ENCODE assay signal across 31 cellular contexts in the genomic region with DNA sequence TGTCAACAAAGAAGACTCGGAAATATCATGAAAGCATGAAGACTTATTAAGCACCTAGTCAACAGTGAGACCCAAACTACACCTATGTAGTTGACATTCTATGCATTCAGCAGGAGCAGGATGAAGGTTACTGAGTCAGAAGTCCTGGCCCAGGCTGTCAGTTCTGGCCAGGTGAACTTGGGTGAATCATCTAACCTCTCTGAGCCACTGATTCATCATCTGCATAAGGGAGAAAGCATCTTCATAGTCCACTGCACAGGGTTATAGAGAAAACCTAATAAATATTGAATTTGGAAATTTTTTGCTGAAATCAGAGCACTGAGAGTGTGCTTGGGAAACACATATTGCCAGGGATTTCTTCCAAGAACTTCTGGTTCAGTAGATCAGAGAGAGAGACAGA.
DNase-seq lines count a peak whose midpoint lies in the region; ATAC-seq and TF ChIP-seq lines count a peak whose summit lies in the region.
"Had no signal": no experiment of that assay in that cellular context is flagged by ENCODE, and none has a peak within 500 bp of the region (broad histone marks: within the 10 kb centered on the region; RNA-seq: fewer than 3 reads in every experiment).

No MANE protein-coding gene starts in this region.

- no peaks in the 10 kb centered on the region for H3K27me3 ChIP-seq in GM23248 (replicated peaks; ENCODE audit: insufficient read depth)
- H3K27me3 ChIP-seq in mammary epithelial cell (ENCODE audit: insufficient read depth, low read length), result no peaks in the 10 kb centered on the region
- H3K27me3 ChIP-seq: BLaER1 treated with 17β-estradiol and CSF1 and Interleukin-3, amounts not matched to agents 10 nM and 100 nM; right lobe of liver had no signal

- 94 to 100% methylated on average over 1 of the region's 1 CpG for WGBS in GM23248 (ENCODE audit: low coverage in 1 of 2, low lambda C conversion rate in 2 of 2, missing lambda C conversion rate in 2 of 2), 2 experiments
- WGBS in mammary epithelial cell (ENCODE audit: low coverage, missing lambda C conversion rate), result 67% methylated on average over 1 of the region's 1 CpG

- H3K4me3 ChIP-seq in GM23248, result no peak overlapping the region
- no peak overlapping the region for H3K4me3 ChIP-seq in mammary epithelial cell (replicated peaks in 1 of 3; ENCODE audit: insufficient read depth in 1 of 3, low read depth in 2 of 3, low read length in 3 of 3)
- H3K4me3 ChIP-seq: BLaER1 treated with 17β-estradiol and CSF1 and Interleukin-3, amounts not matched to agents 10 nM and 100 nM; GM12878; lower lobe of right lung; right lobe of liver had no signal

- no peak for TF ChIP-seq CTCF in mammary epithelial cell (conservative IDR thresholded peaks at IDR 0.05 in 1 of 2, IDR thresholded peaks at IDR 0.05 in 1 of 2; ENCODE audit: extremely low read depth in 1 of 2, insufficient read depth in 1 of 2, low read depth in 1 of 2, low read length in 2 of 2)

- H3K36me3 ChIP-seq in GM23248 (ENCODE audit: low read depth), result no peaks in the 10 kb centered on the region
- H3K36me3 ChIP-seq in mammary epithelial cell (ENCODE audit: insufficient read depth, low read length), result no peaks in the 10 kb centered on the region
- H3K36me3 ChIP-seq: BLaER1 treated with 17β-estradiol and CSF1 and Interleukin-3, amounts not matched to agents 10 nM and 100 nM; lower lobe of right lung; right lobe of liver had no signal

- BruUV-seq in mammary epithelial cell (replicated peaks; lab: Mats Ljungman, UMichigan), result no TSS peak

- DNase-seq in GM23248, result peak; percentile 45
- DNase-seq in LHCN-M2 (ENCODE audit: low read depth), result peak; percentile 18
- peak; percentile 78 for DNase-seq in mammary epithelial cell
- peak; percentile 80 for DNase-seq in kidney tubule cell (ENCODE audit: low spot score)
- DNase-seq in NCI-H2171 (lab: John Stamatoyannopoulos, UW), result no peak
- no peak for DNase-seq in NCI-H524 treated with DMSO at 0.1 percent for 48 hours (lab: John Stamatoyannopoulos, UW)
- DNase-seq: activated B cell treated with CpG ODN at 0.5 μM for 24 hours; activated CD4-positive, alpha-beta T cell treated with anti-CD3 and anti-CD28 coated beads, Interleukin-2, amount 50 U/mL, for 48 hours; activated CD8-positive, alpha-beta memory T cell treated with anti-CD3 and anti-CD28 coated beads, Interleukin-2, amount 50 U/mL, for 4 hours; activated naive CD4-positive, alpha-beta T cell treated with anti-CD3 and anti-CD28 coated beads, Interleukin-2, amount 50 U/mL, for 16 hours; anterior cingulate cortex; Calu3; central memory CD4-positive, alpha-beta T cell; endodermal cell; lower lobe of right lung; NCI-H1048; NCI-H187; NCI-H2171 treated with DMSO at 0.1 percent for 48 hours; NCI-H524; right lobe of liver; stimulated activated CD4-positive, alpha-beta T cell treated with anti-CD3 and anti-CD28 coated beads, Interleukin-12 subunit alpha, Interleukin-12 subunit beta, amount 100 ng/mL, for 4 hours; stimulated activated CD4-positive, alpha-beta T cell treated with anti-CD3 and anti-CD28 coated beads, Interleukin-4, amount 100 ng/mL, for 24 hours; T-cell had no signal

- no peaks in the 10 kb centered on the region for H3K79me2 ChIP-seq in GM23248 (ENCODE audit: insufficient read depth)
- H3K79me2 ChIP-seq in mammary epithelial cell (ENCODE audit: insufficient read depth, low read length), result no peaks in the 10 kb centered on the region
- H3K79me2 ChIP-seq: parathyroid adenoma had no signal

- no peak overlapping the region for H3K4me2 ChIP-seq in GM23248 (ENCODE audit: unreplicated experiment)
- no peak overlapping the region for H3K4me2 ChIP-seq in mammary epithelial cell (ENCODE audit: insufficient read depth, low read depth, low read length)
- H3K4me2 ChIP-seq: BLaER1 treated with 17β-estradiol and CSF1 and Interleukin-3, amounts not matched to agents 10 nM and 100 nM had no signal

- H2AFZ ChIP-seq in GM23248, result no peak overlapping the region
- no peak overlapping the region for H2AFZ ChIP-seq in mammary epithelial cell (ENCODE audit: low read depth, low read length)
- H2AFZ ChIP-seq: parathyroid adenoma had no signal

- H4K20me1 ChIP-seq in GM23248 (ENCODE audit: insufficient read depth) (no peaks in the 10 kb centered on the region), mammary epithelial cell (ENCODE audit: insufficient read depth, low read length) (no peaks in the 10 kb centered on the region)
- H4K20me1 ChIP-seq: BLaER1 treated with 17β-estradiol and CSF1 and Interleukin-3, amounts not matched to agents 10 nM and 100 nM had no signal

- no peaks in the 10 kb centered on the region for H3F3A ChIP-seq in GM23248 (ENCODE audit: insufficient read depth)

- intact Hi-C loops in mammary epithelial cell (cut with micrococcal nuclease), result loop anchor here (5.0 kb wide), 1 partner anchor 82 kb away; no protein-coding TSS in a partner anchor

- H3K4me1 ChIP-seq in GM23248 (ENCODE audit: insufficient read depth) (no peaks in the 10 kb centered on the region), mammary epithelial cell (ENCODE audit: insufficient read depth, low read length) (peaks cover 23% of the 10 kb centered on the region)
- H3K4me1 ChIP-seq: lower lobe of right lung, parathyroid adenoma, right lobe of liver had no signal

- ATAC-seq in HG03442 (IDR thresholded peaks at IDR 0.05; ENCODE audit: unreplicated experiment) (no peak), HG03139 (IDR thresholded peaks at IDR 0.05; ENCODE audit: unreplicated experiment) (no peak)
- ATAC-seq: GM12878; lower lobe of right lung; Panc1; stimulated activated effector memory CD8-positive, alpha-beta T cell treated with anti-CD3 and anti-CD28 coated beads, Interleukin-12 subunit alpha, Interleukin-12 subunit beta, amount 100 ng/mL, for 72 hours; T-cell had no signal

- in situ Hi-C loops in GM23248 (cut with MboI) (no loop called here), mammary epithelial cell (cut with MboI; ENCODE audit: low sequenced_read_pairs in 2 of 2) (no loop called here)

- CTCF ChIA-PET in mammary epithelial cell (lab: Charles Lee; ENCODE audit: low non-redundant PET), result no interaction called here

- H3K9ac ChIP-seq in GM23248 (no peak overlapping the region), mammary epithelial cell (ENCODE audit: insufficient read depth, low read length) (no peak overlapping the region)
- H3K9ac ChIP-seq: BLaER1 treated with 17β-estradiol and CSF1 and Interleukin-3, amounts not matched to agents 10 nM and 100 nM; parathyroid adenoma had no signal

- H3K27ac ChIP-seq in GM23248 (no peak overlapping the region), mammary epithelial cell (ENCODE audit: insufficient read depth, low read depth, low read length) (no peak overlapping the region)
- H3K27ac ChIP-seq: BLaER1 treated with 17β-estradiol and CSF1 and Interleukin-3, amounts not matched to agents 10 nM and 100 nM; HL-60; lower lobe of right lung; parathyroid adenoma; right lobe of liver had no signal

- no peaks in the 10 kb centered on the region for H3K9me3 ChIP-seq in GM23248 (ENCODE audit: low read depth)
- H3K9me3 ChIP-seq in mammary epithelial cell (replicated peaks; ENCODE audit: insufficient read depth, low read length), result no peaks in the 10 kb centered on the region
- H3K9me3 ChIP-seq: BLaER1 treated with 17β-estradiol and CSF1 and Interleukin-3, amounts not matched to agents 10 nM and 100 nM; lower lobe of right lung; right lobe of liver had no signal

- dilution Hi-C loops in mammary epithelial cell (cut with HindIII; ENCODE audit: low sequenced_read_pairs), result no loop called here

- H3K9me2 ChIP-seq in GM23248 (ENCODE audit: insufficient read depth), result no peaks in the 10 kb centered on the region

Comparison
In these comparisons a context has a peak if more than half of its experiments do, and no peak if none do; other contexts are left out.
1. DNase-seq: peak in GM23248 (single experiment), LHCN-M2 (single experiment), mammary epithelial cell (single experiment) and kidney tubule cell (single experiment); none in NCI-H2171 (single experiment) and NCI-H524 treated with DMSO at 0.1 percent for 48 hours (single experiment).